In the genomic region with DNA sequence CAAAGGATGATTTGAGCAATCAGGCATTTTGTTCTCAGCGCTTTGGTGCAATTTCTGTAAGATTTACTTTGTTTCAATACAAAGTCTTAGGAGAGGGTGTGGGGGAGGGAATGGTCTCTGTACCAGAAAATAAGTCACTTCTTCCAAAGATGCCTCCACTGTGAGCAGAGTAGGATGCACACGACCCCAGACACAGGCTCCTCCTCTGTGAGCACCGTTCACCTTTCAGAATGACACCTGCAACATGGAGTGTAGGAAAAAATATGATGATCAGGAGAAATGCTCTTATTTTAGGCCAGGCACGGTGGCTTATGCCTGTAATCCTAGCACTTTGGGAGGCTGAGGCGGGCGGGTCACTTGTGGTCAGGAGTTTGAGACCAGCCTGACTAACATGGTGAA, we compare ENCODE assay signal across 9 cellular contexts. TPM values are rescaled to one million over a fixed set of nuclear protein-coding genes. Genes with fewer than 3 reads are reported as not detected.
DNase-seq lines count a peak whose midpoint lies in the region; ATAC-seq and TF ChIP-seq lines count a peak whose summit lies in the region.
"Not testable (repeated sequence)": the region's sequence is repeated elsewhere in the genome, so short reads cannot be mapped to it uniquely, and the experiment has no call there.
"Had no signal": no experiment of that assay in that cellular context is flagged by ENCODE, and none has a peak within 500 bp of the region (broad histone marks: within the 10 kb centered on the region; RNA-seq: fewer than 3 reads in every experiment).

No MANE protein-coding gene starts in this region.

- TF ChIP-seq CTCF in AG04450 (IDR thresholded peaks at IDR 0.05; ENCODE audit: low read depth, low read length); natural killer cell (IDR thresholded peaks at IDR 0.05): not testable (repeated sequence)

- not testable (repeated sequence) for H3K9me3 ChIP-seq in AG04450 (ENCODE audit: control insufficient read depth, insufficient read depth, low read length); HAP-1; SJCRH30 (replicated peaks); effector memory CD4-positive, alpha-beta T cell (ENCODE audit: control insufficient read depth, low read length); iPS-18a (ENCODE audit: control insufficient read depth, low read depth, low read length)

- in situ Hi-C loops in HAP-1 (cut with MboI; ENCODE audit: low sequenced_read_pairs), result not testable (repeated sequence)

- peak overlapping the region; percentile 97 for H3K4me3 Mint-ChIP-seq in natural killer cell

- H3K9me3 Mint-ChIP-seq in natural killer cell, result not testable (repeated sequence)

- not testable (repeated sequence) for H3K36me3 Mint-ChIP-seq in natural killer cell

- POLR2A ChIA-PET in AG04450 (lab: Yijun Ruan, JAX), result interaction anchor here (0.7 kb wide), 1 partner anchor 129 kb away, joined by 4 read pairs; no protein-coding TSS in a partner anchor

- H3K27me3 Mint-ChIP-seq in natural killer cell (ENCODE audit: low read depth in 2 of 2), result not testable (repeated sequence)

- DNase-seq in AG04450 (ENCODE audit: low read depth, low spot score); HAP-1 (ENCODE audit: low spot score in 2 of 2); SJCRH30; effector memory CD4-positive, alpha-beta T cell; natural killer cell: not testable (repeated sequence)
- DNase-seq in activated naive CD4-positive, alpha-beta T cell treated with Interleukin-2 at 50 U/mL for 16 hours, result peak; percentile 23
- DNase-seq in stimulated activated CD4-positive, alpha-beta T cell treated with anti-CD3 and anti-CD28 coated beads, Interleukin-1b, Interleukin-23, amount 100 ng/mL, for 48 hours, result peak; percentile 16

- H3K4me1 ChIP-seq in HAP-1; SJCRH30; effector memory CD4-positive, alpha-beta T cell (ENCODE audit: control insufficient read depth, insufficient read depth, low read length, poor library complexity, severe bottlenecking): not testable (repeated sequence)
- H3K4me1 ChIP-seq in iPS-18a (ENCODE audit: control insufficient read depth, low read depth, low read length), result peaks cover 35% of the 10 kb centered on the region

- intact Hi-C loops in natural killer cell (cut with micrococcal nuclease), result loop anchor here (2.0 kb wide), 2 partner anchors 76 to 108 kb away; no protein-coding TSS in a partner anchor

- peak overlapping the region; percentile 93 to 96 for H3K27ac Mint-ChIP-seq in natural killer cell

- ATAC-seq in natural killer cell, result not testable (repeated sequence)

- H3K27ac ChIP-seq in AG04450 (ENCODE audit: low read depth, low read length), result peak overlapping the region; percentile 75
- not testable (repeated sequence) for H3K27ac ChIP-seq in SJCRH30; iPS-18a (ENCODE audit: low read length)
- H3K27ac ChIP-seq in effector memory CD4-positive, alpha-beta T cell (ENCODE audit: insufficient read depth, low read length, poor library complexity, severe bottlenecking), result peak overlapping the region; percentile 68

- CTCF ChIA-PET in AG04450 (lab: Charles Lee), result interaction anchor here (1.2 to 1.4 kb wide), 2 partner anchors 10 to 144 kb away, joined by 4 to 8 read pairs; no protein-coding TSS in a partner anchor

- H3K4me3 ChIP-seq in AG04450 (ENCODE audit: low read depth, low read length), result peak overlapping the region; percentile 75
- H3K4me3 ChIP-seq in HAP-1, result peak overlapping the region; percentile 26
- peak overlapping the region; percentile 51 for H3K4me3 ChIP-seq in SJCRH30
- H3K4me3 ChIP-seq in effector memory CD4-positive, alpha-beta T cell (ENCODE audit: insufficient read depth, low read depth, low read length, poor library complexity, severe bottlenecking), result peak overlapping the region; percentile 49
- peak overlapping the region; percentile 42 for H3K4me3 ChIP-seq in iPS-18a (ENCODE audit: low read length)

- H3K4me1 Mint-ChIP-seq in natural killer cell, result peaks cover 18 to 52% of the 10 kb centered on the region in 2 donors

- H3K9ac ChIP-seq in iPS-18a (ENCODE audit: low read length), result peak overlapping the region; percentile 52

- H3K27me3 ChIP-seq in AG04450 (ENCODE audit: control insufficient read depth, insufficient read depth, low read length); HAP-1 (ENCODE audit: low read depth); SJCRH30; effector memory CD4-positive, alpha-beta T cell (replicated peaks; ENCODE audit: control insufficient read depth, insufficient read depth, low read length, poor library complexity, severe bottlenecking); iPS-18a (ENCODE audit: control insufficient read depth, insufficient read depth, low read length): not testable (repeated sequence)

- H3K36me3 ChIP-seq in HAP-1 (replicated peaks); SJCRH30; iPS-18a (ENCODE audit: control insufficient read depth, low read depth, low read length): not testable (repeated sequence)
- peaks cover 12% of the 10 kb centered on the region for H3K36me3 ChIP-seq in effector memory CD4-positive, alpha-beta T cell (ENCODE audit: control insufficient read depth, insufficient read depth, low read length)

RNA-seq across cellular contexts. Expression of a gene that starts 0.7 kb away (rescaled TPM):
- polyA plus RNA-seq in AG04450 (2011; rRNA removed), result 35.5 and 41.3 TPM in 2 replicates
- polyA minus RNA-seq in AG04450 (2011; rRNA and poly(A)+ RNA removed), result 31.8 and 33.4 TPM in 2 replicates
- total RNA-seq in SJCRH30 (2014; rRNA removed; shearing (Covaris generic)), result 2.3 and 2.6 TPM in 2 replicates
- total RNA-seq in natural killer cell, result 100 to 1,000 TPM; 144 to 168 (median 155) TPM

RNA-seq across cellular contexts. Expression of a gene that starts 6.2 kb away (rescaled TPM):
- polyA plus RNA-seq in AG04450 (2011; rRNA removed), result 0.73 and 1.4 TPM in 2 replicates
- 0.87 and 1.0 TPM in 2 replicates for polyA minus RNA-seq in AG04450 (2011; rRNA and poly(A)+ RNA removed)
- not detected in 2 replicates for total RNA-seq in SJCRH30 (2014; rRNA removed; shearing (Covaris generic))
- total RNA-seq in natural killer cell, result 10 to 100 TPM; 33.0 to 46.8 (median 37.9) TPM
- total RNA-seq: cerebellum had no signal

RNA-seq across cellular contexts. Expression of a gene that starts 25.9 kb away (rescaled TPM):
- 7.9 and 9.8 TPM in 2 replicates for polyA plus RNA-seq in AG04450 (2011; rRNA removed)
- 14.0 and 19.0 TPM in 2 replicates for polyA minus RNA-seq in AG04450 (2011; rRNA and poly(A)+ RNA removed)
- total RNA-seq in SJCRH30 (2014; rRNA removed; shearing (Covaris generic)), result not detected in 2 replicates
- total RNA-seq in natural killer cell, result 10 to 100 TPM; 30.1 to 54.4 (median 41.0) TPM

RNA-seq across cellular contexts. Expression of a gene that starts 32.6 kb away (rescaled TPM):
- polyA plus RNA-seq in AG04450 (2011; rRNA removed), result 12.5 TPM in 2 replicates
- polyA minus RNA-seq in AG04450 (2011; rRNA and poly(A)+ RNA removed), result 11.4 and 12.7 TPM in 2 replicates
- total RNA-seq in SJCRH30 (2014; rRNA removed; shearing (Covaris generic)), result 15.8 and 16.6 TPM in 2 replicates
- total RNA-seq in natural killer cell, result 1 to 10 TPM; 1.7 to 2.3 (median 2.2) TPM
- total RNA-seq: cerebellum had no signal

RNA-seq across cellular contexts. Expression of a gene that starts 57.3 kb away (rescaled TPM):
- polyA plus RNA-seq in AG04450 (2011; rRNA removed), result not detected in 2 replicates
- polyA minus RNA-seq in AG04450 (2011; rRNA and poly(A)+ RNA removed), result not detected in 2 replicates
- not detected in 2 replicates for total RNA-seq in SJCRH30 (2014; rRNA removed; shearing (Covaris generic))
- total RNA-seq in natural killer cell, result 10 to 100 TPM in 1 of 3 donors, 1 to 10 TPM in 1, under 1 TPM in 1; 0.66 to 48.1 (median 4.3) TPM
- total RNA-seq: cerebellum had no signal

Comparison
In these comparisons a context has a peak if more than half of its experiments do, and no peak if none do; other contexts are left out.
1. RNA of a gene that starts 0.7 kb away (total RNA-seq): 144 to 168 TPM in natural killer cell; 2.3 to 2.6 TPM in SJCRH30; every median in the first group is over 10 times any median in the second.
2. RNA of a gene that starts 6.2 kb away (total RNA-seq): 33.0 to 46.8 TPM in natural killer cell; not detected in SJCRH30; every median in the first group is over 10 times any median in the second.
3. RNA of a gene that starts 25.9 kb away (total RNA-seq): 30.1 to 54.4 TPM in natural killer cell; not detected in SJCRH30; every median in the first group is over 10 times any median in the second.
4. Peak in every context shown above with its lines, with median percentiles within 50 percentile points of each other: H3K4me3 ChIP-seq.